Comparison of ENCODE assay signal across 20 cellular contexts in the genomic region with DNA sequence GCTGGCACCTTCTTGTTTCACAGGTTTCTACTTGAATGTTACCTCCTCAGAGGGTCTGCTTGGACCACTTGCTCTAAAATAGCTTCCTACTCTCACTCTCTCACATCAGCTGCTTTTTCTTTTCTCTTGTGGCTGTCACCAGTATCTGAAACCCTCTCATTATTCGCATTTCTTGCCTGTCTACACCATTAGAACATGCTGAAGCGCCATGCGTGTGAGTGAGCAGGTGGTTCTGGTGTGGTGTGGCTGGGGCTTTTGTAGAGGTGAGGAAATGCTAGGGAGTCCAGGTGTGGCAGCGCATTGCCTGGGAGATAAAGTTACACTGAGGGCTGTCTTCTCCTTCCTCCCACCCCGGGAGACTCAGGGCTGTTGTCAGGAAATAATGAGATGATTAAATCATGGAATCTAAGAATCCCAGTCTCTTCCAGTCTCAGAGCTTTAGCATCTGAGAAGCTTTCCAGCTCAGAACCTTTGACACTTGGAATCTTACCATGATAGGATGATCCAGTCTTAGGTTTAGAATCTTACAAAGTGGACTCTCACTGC. TPM values are rescaled to one million over a fixed set of nuclear protein-coding genes. Genes with fewer than 3 reads are reported as not detected.
DNase-seq lines count a peak whose midpoint lies in the region; ATAC-seq and TF ChIP-seq lines count a peak whose summit lies in the region.
"Had no signal": no experiment of that assay in that cellular context is flagged by ENCODE, and none has a peak within 500 bp of the region (broad histone marks: within the 10 kb centered on the region; RNA-seq: fewer than 3 reads in every experiment).

No MANE protein-coding gene starts in this region.

- H3K27ac Mint-ChIP-seq in neural crest cell (ENCODE audit: unreplicated experiment): peak overlapping the region; percentile 19
- H3K27ac Mint-ChIP-seq: dendritic cell treated with granulocyte-macrophage colony-stimulating factor and Interleukin-4, amounts not matched to agents 40 ng/mL and 50 ng/mL, for 4 days had no signal

- ATAC-seq in GM18519 (IDR thresholded peaks at IDR 0.05; ENCODE audit: low FRiP score, unreplicated experiment): no peak
- no peak for ATAC-seq in GM19324 (IDR thresholded peaks at IDR 0.05; ENCODE audit: low FRiP score, unreplicated experiment)
- ATAC-seq: PC-3 had no signal

- DNase-seq in NCI-H748 (lab: John Stamatoyannopoulos, UW; ENCODE audit: unreplicated experiment) (peak; percentile 35), NCI-H748 treated with DMSO at 0.1 percent for 48 hours (lab: John Stamatoyannopoulos, UW) (no peak), GM12865 (ENCODE audit: low read depth) (peak; percentile 44), neural crest cell (ENCODE audit: low read depth, low spot score) (no peak), cerebellum (ENCODE audit: low spot score) (no peak)
- DNase-seq: amniotic stem cell, Calu3, esophagus squamous epithelium, H7, hypothalamus, KG1, NCI-H1436 treated with DMSO at 0.1 percent for 48 hours, nucleus accumbens, PC-3, stomach had no signal

- peaks cover 45% of the 10 kb centered on the region for H3K4me1 Mint-ChIP-seq in neural crest cell

- no peaks in the 10 kb centered on the region for H3K9me3 Mint-ChIP-seq in neural crest cell
- H3K9me3 Mint-ChIP-seq: dendritic cell treated with granulocyte-macrophage colony-stimulating factor and Interleukin-4, amounts not matched to agents 40 ng/mL and 50 ng/mL, for 4 days had no signal

- H3K36me3 Mint-ChIP-seq in neural crest cell (ENCODE audit: low read depth): no peaks in the 10 kb centered on the region

- TF ChIP-seq CTCF in GM12865 (IDR thresholded peaks at IDR 0.05; ENCODE audit: insufficient read depth, low read depth, low read length, missing control alignments) (no peak), VCaP (conservative IDR thresholded peaks at IDR 0.05) (no peak), neural crest cell (conservative IDR thresholded peaks at IDR 0.05) (no peak)

- H3K4me3 ChIP-seq in GM12865 (ENCODE audit: low read depth, low read length): no peak overlapping the region
- H3K4me3 ChIP-seq: esophagus squamous epithelium, skin epidermis, stomach had no signal

- H3K27ac ChIP-seq in VCaP: peak overlapping the region; percentile 50; the same call in 1 of the 2 replicates
- H3K27ac ChIP-seq: esophagus squamous epithelium, stomach had no signal

- H3K4me3 Mint-ChIP-seq in neural crest cell: peak overlapping the region; percentile 72
- H3K4me3 Mint-ChIP-seq: dendritic cell treated with granulocyte-macrophage colony-stimulating factor and Interleukin-4, amounts not matched to agents 40 ng/mL and 50 ng/mL, for 4 days had no signal

- no peaks in the 10 kb centered on the region for H3K27me3 Mint-ChIP-seq in neural crest cell (ENCODE audit: low read depth)
- H3K27me3 Mint-ChIP-seq: dendritic cell treated with granulocyte-macrophage colony-stimulating factor and Interleukin-4, amounts not matched to agents 40 ng/mL and 50 ng/mL, for 4 days had no signal

RNA-seq across cellular contexts. Expression of a gene that starts 4.2 kb away (rescaled TPM):
- total RNA-seq in neural crest cell (56.3 and 59.3 TPM in 2 replicates), cerebellum (12.5 TPM)

Comparison
In these comparisons a context has a peak if more than half of its experiments do, and no peak if none do; other contexts are left out.
1. DNase-seq: peak in NCI-H748 (single experiment) and GM12865 (single experiment); none in NCI-H748 treated with DMSO at 0.1 percent for 48 hours (single experiment), neural crest cell (single experiment) and cerebellum (single experiment).